In the genomic region with DNA sequence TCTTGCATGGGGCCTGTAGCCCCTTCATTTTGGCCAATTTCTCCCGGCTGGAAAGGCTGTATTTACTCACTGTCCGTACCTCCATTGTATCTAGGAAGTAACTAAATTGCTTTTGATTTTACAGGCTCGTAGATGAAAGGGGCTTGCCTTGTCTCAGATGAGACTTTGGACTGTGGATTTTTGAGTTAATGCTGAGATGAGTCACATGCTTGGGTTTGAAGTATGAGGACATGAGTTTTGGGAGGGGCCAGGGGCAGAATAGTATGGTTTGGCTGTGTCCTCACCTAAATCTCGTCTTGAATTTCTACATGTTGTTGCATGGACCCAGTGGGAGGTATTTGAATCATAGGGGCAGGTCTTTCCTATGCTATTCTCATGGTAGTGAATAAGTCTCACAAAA, we compare ENCODE assay signal across 19 cellular contexts.
A peak's percentile ranks its signal among the peaks of the same experiment; 100 is the strongest.
DNase-seq lines count a peak whose midpoint lies in the region; FAIRE-seq and TF ChIP-seq lines count a peak whose summit lies in the region.
"Had no signal": no experiment of that assay in that cellular context is flagged by ENCODE, and none has a peak within 500 bp of the region (broad histone marks: within the 10 kb centered on the region; RNA-seq: fewer than 3 reads in every experiment).

No MANE protein-coding gene starts in this region.

- no TSS peak for BruUV-seq in MCF 10A (replicated peaks; lab: Mats Ljungman, UMichigan)

- H3K9me3 Mint-ChIP-seq in MCF 10A (ENCODE audit: unreplicated experiment) = peaks cover 8% of the 10 kb centered on the region

- H3K4ac ChIP-seq in H1 (replicated peaks; ENCODE audit: insufficient read length, low read depth, low read length) = no peak overlapping the region

- TF ChIP-seq RAD21 in H1 (IDR thresholded peaks at IDR 0.05 in 1 of 2, conservative IDR thresholded peaks at IDR 0.05 in 1 of 2; ENCODE audit: low read depth in 2 of 2, low read length in 2 of 2) = no peak

- H3K36me3 Mint-ChIP-seq in MCF 10A (ENCODE audit: insufficient read depth, unreplicated experiment) = no peaks in the 10 kb centered on the region

- FAIRE-seq in H1 (lab: Jason Lieb, UNC) = no peak
- FAIRE-seq: A549, G401.6, GM12891, GM19239 had no signal

- H3K4me1 ChIP-seq in breast epithelium = no peaks in the 10 kb centered on the region
- H3K4me1 ChIP-seq in OCI-LY3 (ENCODE audit: low read length) = peaks cover 3% of the 10 kb centered on the region; the same call in 1 of the 2 replicates
- H3K4me1 ChIP-seq in H1 (replicated peaks in 1 of 4; ENCODE audit: control insufficient read depth in 3 of 4, insufficient read depth in 4 of 4, low read length in 3 of 4) = no peaks in the 10 kb centered on the region
- H3K4me1 ChIP-seq: A549, HAP-1 had no signal

- no peak overlapping the region for H2BK20ac ChIP-seq in H1 (ENCODE audit: low read length)

- no peak overlapping the region for H3K27ac Mint-ChIP-seq in MCF 10A (ENCODE audit: low read depth, unreplicated experiment)
- H3K27ac Mint-ChIP-seq: CD4-positive, alpha-beta T cell had no signal

- no peak overlapping the region for H3K9ac ChIP-seq in OCI-LY3 (ENCODE audit: low read length)
- H3K9ac ChIP-seq in H1 (replicated peaks in 1 of 4; ENCODE audit: extremely low read depth in 1 of 4, low read depth in 3 of 4, low read length in 3 of 4) = no peak overlapping the region

- CTCF ChIA-PET in MCF 10A (lab: Yijun Ruan, JAX) = no interaction called here
- CTCF ChIA-PET in H1 (lab: Charles Lee; ENCODE audit: partially characterized antibody) = interaction anchor here (1.5 kb wide), 1 partner anchor 34 kb away, joined by 4 read pairs; no protein-coding TSS in a partner anchor

- H2BK12ac ChIP-seq in H1 (ENCODE audit: low read depth, low read length) = no peak overlapping the region

- no peaks in the 10 kb centered on the region for H3K36me3 ChIP-seq in breast epithelium
- H3K36me3 ChIP-seq in OCI-LY3 (replicated peaks; ENCODE audit: low read depth, low read length) = no peaks in the 10 kb centered on the region
- no peaks in the 10 kb centered on the region for H3K36me3 ChIP-seq in H1 (ENCODE audit: control insufficient read depth in 2 of 4, insufficient read depth in 4 of 4, low read length in 3 of 4)
- H3K36me3 ChIP-seq: HAP-1 had no signal

- DNase-seq in MCF 10A (ENCODE audit: unreplicated experiment) (peak; percentile 5), breast epithelium (ENCODE audit: low spot score in 2 of 2) (no peak), H1 (ENCODE audit: low read depth in 1 of 2, low spot score in 2 of 2) (no peak), EL (no peak), iPS-NIHi11 (ENCODE audit: low spot score) (no peak), islet precursor cell (no peak)
- DNase-seq: AML-193; CD4-positive, alpha-beta T cell; DMS153; DMS79; IMR-90 had no signal

- no peaks in the 10 kb centered on the region for H3K27me3 ChIP-seq in breast epithelium
- H3K27me3 ChIP-seq in OCI-LY3 (ENCODE audit: low read depth, low read length) = no peaks in the 10 kb centered on the region
- H3K27me3 ChIP-seq in H1 (replicated peaks in 1 of 4; ENCODE audit: control insufficient read depth in 3 of 4, extremely low read depth in 1 of 4, insufficient read depth in 3 of 4, low read length in 3 of 4) = no peaks in the 10 kb centered on the region

- H3K14ac ChIP-seq in H1 (ENCODE audit: insufficient read length) = no peak overlapping the region

- TF ChIP-seq CTCF in MCF 10A (IDR thresholded peaks at IDR 0.05; ENCODE audit: unreplicated experiment) = no peak
- TF ChIP-seq CTCF in breast epithelium (IDR thresholded peaks at IDR 0.05) = no peak
- TF ChIP-seq CTCF in OCI-LY3 (IDR thresholded peaks at IDR 0.05; ENCODE audit: low read depth, low read length) = no peak
- no peak for TF ChIP-seq CTCF in H1 (IDR thresholded peaks at IDR 0.05; ENCODE audit: control extremely low read depth in 1 of 3, insufficient read depth in 1 of 3, low read depth in 1 of 3, low read length in 3 of 3)

- H3K27ac ChIP-seq in breast epithelium (no peak overlapping the region), OCI-LY3 (ENCODE audit: low read length) (no peak overlapping the region), H1 (ENCODE audit: low read depth, low read length) (no peak overlapping the region)
- H3K27ac ChIP-seq: 22Rv1, A549, C4-2B had no signal

- no peaks in the 10 kb centered on the region for H3K23me2 ChIP-seq in H1 (ENCODE audit: low read depth, low read length)

- H3K4me1 Mint-ChIP-seq in MCF 10A (ENCODE audit: insufficient read depth, unreplicated experiment) = peaks cover 5% of the 10 kb centered on the region

- H3K4me2 ChIP-seq in OCI-LY3 (ENCODE audit: low read length) = no peak overlapping the region
- no peak overlapping the region for H3K4me2 ChIP-seq in H1 (ENCODE audit: insufficient read depth in 1 of 2, low read depth in 2 of 2, low read length in 2 of 2)
- H3K4me2 ChIP-seq: A549 had no signal

- H3K56ac ChIP-seq in H1 (replicated peaks; ENCODE audit: insufficient read length, low read depth, low read length) = no peak overlapping the region

- H3K79me2 ChIP-seq in OCI-LY3 (ENCODE audit: low read length) = no peaks in the 10 kb centered on the region
- H3K79me2 ChIP-seq in H1 (ENCODE audit: control insufficient read depth in 1 of 2, insufficient read depth in 2 of 2, low read length in 2 of 2) = no peaks in the 10 kb centered on the region

- WGBS in H1 (ENCODE audit: extremely low coverage in 1 of 2, insufficient coverage in 1 of 2, insufficient read length in 1 of 2, insufficient replicate concordance in 2 of 2, low coverage in 1 of 2, low lambda C conversion rate in 2 of 2, missing lambda C conversion rate in 1 of 2), 2 experiments = 93% methylated on average over 4 of the region's 4 CpGs; no CpG with 5 or more reads in 1 of the 2 experiments

- H3K27me3 Mint-ChIP-seq in MCF 10A (ENCODE audit: insufficient read depth, unreplicated experiment) = no peaks in the 10 kb centered on the region
- H3K27me3 Mint-ChIP-seq: CD4-positive, alpha-beta T cell had no signal

- no peak overlapping the region for H3K4me3 ChIP-seq in breast epithelium
- H3K4me3 ChIP-seq in OCI-LY3 (ENCODE audit: low read length) = no peak overlapping the region
- H3K4me3 ChIP-seq in H1 (ENCODE audit: extremely low read depth in 1 of 4, insufficient read depth in 2 of 4, low read depth in 3 of 4, low read length in 4 of 4) = no peak overlapping the region
- H3K4me3 ChIP-seq: A549, HAP-1 had no signal

- no peak overlapping the region for H4K5ac ChIP-seq in H1 (ENCODE audit: insufficient read length, low read depth, low read length)

- POLR2A ChIA-PET in MCF 10A (lab: Yijun Ruan, JAX) (no interaction called here), H1 (lab: Charles Lee; ENCODE audit: partially characterized antibody) (no interaction called here)

- no peak overlapping the region for H3K4me3 Mint-ChIP-seq in MCF 10A (ENCODE audit: unreplicated experiment)
- H3K4me3 Mint-ChIP-seq: CD4-positive, alpha-beta T cell had no signal

- no peak overlapping the region for H2BK120ac ChIP-seq in H1 (replicated peaks; ENCODE audit: low read depth, low read length)

- H3K79me1 ChIP-seq in H1 (ENCODE audit: low read depth, low read length) = no peaks in the 10 kb centered on the region

- H2AFZ ChIP-seq in OCI-LY3 (ENCODE audit: low read depth, low read length) (0 out of 2 replicates have a peak overlapping the region, but pooled peaks have one; percentile 15), H1 (ENCODE audit: low read length) (0 out of 2 replicates have a peak overlapping the region, but pooled peaks have one; percentile 32)

- H2BK5ac ChIP-seq in H1 (ENCODE audit: low read depth, low read length) = no peak overlapping the region

- intact Hi-C loops in MCF 10A (cut with micrococcal nuclease) = no loop called here
- intact Hi-C loops in breast epithelium (cut with DNase I; ENCODE audit: low total_unique reads) = no loop called here

- H2BK15ac ChIP-seq in H1 (ENCODE audit: low read length) = no peak overlapping the region

- peaks cover 0 to 2% of the 10 kb centered on the region in 2 donors for H3K9me3 ChIP-seq in breast epithelium
- no peaks in the 10 kb centered on the region for H3K9me3 ChIP-seq in OCI-LY3 (ENCODE audit: insufficient read depth, low read length)
- H3K9me3 ChIP-seq in H1 (ENCODE audit: insufficient read depth in 2 of 2, low read depth in 1 of 2, low read length in 1 of 2) = no peaks in the 10 kb centered on the region
- H3K9me3 ChIP-seq: A549, HAP-1 had no signal

- H4K20me1 ChIP-seq in OCI-LY3 (ENCODE audit: insufficient read depth, low read length) (no peaks in the 10 kb centered on the region), H1 (replicated peaks in 1 of 2; ENCODE audit: control insufficient read depth in 1 of 2, insufficient read depth in 2 of 2, low read length in 2 of 2) (no peaks in the 10 kb centered on the region)

- no peak overlapping the region for H2AK5ac ChIP-seq in H1 (ENCODE audit: low read depth, low read length)

- no peak overlapping the region for H4K8ac ChIP-seq in H1 (ENCODE audit: extremely low read depth, insufficient read depth, low read length)

- no peak for TF ChIP-seq EP300 in H1 (IDR thresholded peaks at IDR 0.05; ENCODE audit: borderline replicate concordance in 1 of 2, low read depth in 2 of 2, low read length in 2 of 2)

- TF ChIP-seq POLR2A in breast epithelium (IDR thresholded peaks at IDR 0.05) (no peak), H1 (IDR thresholded peaks at IDR 0.05; ENCODE audit: control extremely low read depth in 1 of 2, low read depth in 2 of 2, low read length in 2 of 2) (no peak)

- no peak overlapping the region for H3K18ac ChIP-seq in H1 (ENCODE audit: extremely low read depth, low read length)

- H3K23ac ChIP-seq in H1 (ENCODE audit: insufficient read length) = no peak overlapping the region

- no peak overlapping the region for H4K91ac ChIP-seq in H1 (replicated peaks; ENCODE audit: insufficient read length, low read length)

TF ChIP-seq in H1, 55 proteins besides CTCF, POLR2A, EP300 and RAD21 (continues in another document):
- TF ChIP-seq, protein P1, sequence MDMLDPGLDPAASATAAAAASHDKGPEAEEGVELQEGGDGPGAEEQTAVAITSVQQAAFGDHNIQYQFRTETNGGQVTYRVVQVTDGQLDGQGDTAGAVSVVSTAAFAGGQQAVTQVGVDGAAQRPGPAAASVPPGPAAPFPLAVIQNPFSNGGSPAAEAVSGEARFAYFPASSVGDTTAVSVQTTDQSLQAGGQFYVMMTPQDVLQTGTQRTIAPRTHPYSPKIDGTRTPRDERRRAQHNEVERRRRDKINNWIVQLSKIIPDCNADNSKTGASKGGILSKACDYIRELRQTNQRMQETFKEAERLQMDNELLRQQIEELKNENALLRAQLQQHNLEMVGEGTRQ (IDR thresholded peaks at IDR 0.05; ENCODE audit: low read length) = no peak
- TF ChIP-seq YY1 (IDR thresholded peaks at IDR 0.05; ENCODE audit: low read depth, low read length) (no peak), SRF (IDR thresholded peaks at IDR 0.05; ENCODE audit: low read depth, low read length) (no peak), HDAC2 (IDR thresholded peaks at IDR 0.05; ENCODE audit: borderline replicate concordance in 1 of 2, low read depth in 2 of 2, low read length in 2 of 2) (no peak), POU5F1 (IDR thresholded peaks at IDR 0.05; ENCODE audit: low read depth, low read length) (no peak), CHD1 (IDR thresholded peaks at IDR 0.05; ENCODE audit: low read depth, low read length) (no peak), BCL11A (IDR thresholded peaks at IDR 0.05; ENCODE audit: low read depth in 2 of 2, low read length in 2 of 2) (no peak), EZH2 (IDR thresholded peaks at IDR 0.05; ENCODE audit: low read depth, low read length, severe bottlenecking) (no peak), KDM4A (IDR thresholded peaks at IDR 0.05; ENCODE audit: low read depth, low read length, severe bottlenecking) (no peak)
